Comparison of ENCODE assay signal across 15 cellular contexts in the genomic region with DNA sequence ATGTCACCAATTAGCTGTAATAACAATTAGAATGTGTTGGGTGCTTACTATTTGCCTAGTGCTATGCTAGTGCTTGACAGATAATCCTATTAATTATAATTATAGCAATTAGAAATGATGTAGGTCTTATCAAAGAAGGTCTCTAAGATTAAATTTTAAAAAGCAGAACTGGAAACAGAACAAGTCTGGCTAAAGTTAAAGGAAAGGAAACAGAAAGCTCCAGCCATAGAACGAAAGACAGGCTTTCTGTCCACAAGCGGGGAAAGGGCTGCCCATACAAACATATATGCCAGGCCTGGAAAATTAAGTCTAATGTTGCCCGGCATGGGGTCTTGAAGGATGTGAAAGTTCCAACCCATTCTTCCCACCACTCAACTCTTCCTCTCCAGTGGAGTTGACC.
"Had no signal": no experiment of that assay in that cellular context is flagged by ENCODE, and none has a peak within 500 bp of the region (broad histone marks: within the 10 kb centered on the region; RNA-seq: fewer than 3 reads in every experiment).

No MANE protein-coding gene starts in this region.

- H3K4me1 ChIP-seq: breast epithelium, pancreas had no signal

- H3K27me3 ChIP-seq: breast epithelium, esophagus squamous epithelium, foreskin keratinocyte, pancreas had no signal

- H3K36me3 ChIP-seq: breast epithelium, heart left ventricle, left lung, pancreas had no signal

- H3K27ac ChIP-seq: breast epithelium, foreskin keratinocyte, left lung, pancreas had no signal

- FAIRE-seq: pancreas had no signal

- DNase-seq: activated CD4-positive, alpha-beta T cell treated with anti-CD3 and anti-CD28 coated beads for 1 hour; activated CD4-positive, alpha-beta T cell treated with anti-CD3 and anti-CD28 coated beads, Interleukin-2, amount 50 U/mL, for 48 hours; activated gamma-delta T cell treated with Interleukin-2 at 50 U/mL for 16 hours; activated naive CD8-positive, alpha-beta T cell treated with anti-CD3 and anti-CD28 coated beads, Interleukin-2, amount 10 ng/mL, durations not matched to agents 7 days and 5 days; activated T-cell treated with anti-CD3 and anti-CD28 coated beads, Interleukin-2, amount 50 U/mL, for 48 hours; anterior cingulate cortex; esophagus squamous epithelium; foreskin keratinocyte; heart left ventricle; islet precursor cell; left lung; mesendoderm; pancreas had no signal

- H3K4me3 ChIP-seq: breast epithelium, esophagus squamous epithelium, heart left ventricle, left lung, pancreas, skin epidermis had no signal

- H3K9me3 ChIP-seq: breast epithelium, esophagus squamous epithelium, heart left ventricle, left lung, pancreas had no signal

- ATAC-seq: foreskin keratinocyte, left lung had no signal
